Comparison of ENCODE assay signal across 13 cellular contexts in genomic region chr1:64320899-64321624, GRCh38.
"Had no signal": no experiment of that assay in that cellular context is flagged by ENCODE, and none has a peak within 500 bp of the region (broad histone marks: within the 10 kb centered on the region; RNA-seq: fewer than 3 reads in every experiment).

No MANE protein-coding gene starts in this region.

- H3K4me3 ChIP-seq: left lung, right atrium auricular region had no signal

- H3K27ac ChIP-seq: foreskin keratinocyte, left lung, right atrium auricular region had no signal

- H3K27me3 ChIP-seq: foreskin keratinocyte, left lung, right atrium auricular region had no signal

- DNase-seq: activated B cell treated with CpG ODN at 0.5 μM for 24 hours; activated CD4-positive, alpha-beta memory T cell treated with anti-CD3 and anti-CD28 coated beads for 36 hours; activated CD4-positive, alpha-beta T cell treated with anti-CD3 and anti-CD28 coated beads for 4 hours; activated T-cell treated with anti-CD3 and anti-CD28 coated beads for 4 hours; effector memory CD8-positive, alpha-beta T cell; foreskin keratinocyte; hypothalamus; left lung; stimulated activated CD4-positive, alpha-beta T cell treated with anti-CD3 and anti-CD28 coated beads, Interleukin-2, amount 100 ng/mL, for 24 hours; stimulated activated naive CD8-positive, alpha-beta T cell treated with anti-CD3 and anti-CD28 coated beads, Interleukin-15, Interleukin-2, amounts not matched to agents 100 U/mL and 50 U/mL, for 24 hours; substantia nigra; trophoblast cell had no signal

- H3K36me3 ChIP-seq: left lung, right atrium auricular region had no signal

- H3K4me1 ChIP-seq: foreskin keratinocyte, right atrium auricular region had no signal

- H3K9me3 ChIP-seq: left lung, right atrium auricular region had no signal
